In genomic region chr10:14074062-14074884, GRCh38 we compare ENCODE assay signal across 8 cellular contexts.
A peak's percentile ranks its signal among the peaks of the same experiment; 100 is the strongest.
DNase-seq lines count a peak whose midpoint lies in the region; ATAC-seq and TF ChIP-seq lines count a peak whose summit lies in the region.

No MANE protein-coding gene starts in this region.

- 81% methylated on average over 17 of the region's 17 CpGs for WGBS in smooth muscle cell (ENCODE audit: low lambda C conversion rate)

- H3K4me1 ChIP-seq in smooth muscle cell (ENCODE audit: low read depth) (no peaks in the 10 kb centered on the region), Karpas-422 (ENCODE audit: low read length) (no peaks in the 10 kb centered on the region)

- peaks cover 5% of the 10 kb centered on the region for H3K36me3 Mint-ChIP-seq in HFFc6 (ENCODE audit: low read depth)
- H3K36me3 Mint-ChIP-seq in activated T-cell treated with anti-CD3 and anti-CD28 coated beads, Interleukin-2, amount 50 U/mL, for 4 hours (ENCODE audit: insufficient read depth) = no peaks in the 10 kb centered on the region

- H3K27me3 ChIP-seq in smooth muscle cell (ENCODE audit: low read depth) = peaks cover 22% of the 10 kb centered on the region
- H3K27me3 ChIP-seq in Karpas-422 (ENCODE audit: low read length) = no peaks in the 10 kb centered on the region

- no peaks in the 10 kb centered on the region for H3K9me3 Mint-ChIP-seq in HFFc6
- peaks cover 3% of the 10 kb centered on the region for H3K9me3 Mint-ChIP-seq in activated T-cell treated with anti-CD3 and anti-CD28 coated beads, Interleukin-2, amount 50 U/mL, for 4 hours

- H3K36me3 ChIP-seq in smooth muscle cell (ENCODE audit: low read depth) (no peaks in the 10 kb centered on the region), Karpas-422 (ENCODE audit: insufficient read depth, low read length) (no peaks in the 10 kb centered on the region)

- peak; percentile 100 for DNase-seq in HFFc6
- peak; percentile 94 for DNase-seq in RWPE1 (ENCODE audit: low spot score)
- DNase-seq in Right ventricle myocardium inferior (ENCODE audit: missing footprints) = peak; percentile 88
- peak; percentile 11 for DNase-seq in smooth muscle cell (lab: John Stamatoyannopoulos, UW; ENCODE audit: unreplicated experiment)
- no peak for DNase-seq in activated T-cell treated with anti-CD3 and anti-CD28 coated beads, Interleukin-2, amount 50 U/mL, for 4 hours
- DNase-seq in stimulated activated CD4-positive, alpha-beta T cell treated with anti-CD3 and anti-CD28 coated beads, Interleukin-1b, Interleukin-23, amount 100 ng/mL, for 48 hours = no peak
- DNase-seq in Karpas-422 = no peak

- no peaks in the 10 kb centered on the region for H3K9me2 ChIP-seq in Karpas-422 (replicated peaks; ENCODE audit: insufficient read depth, low read length)

- peak overlapping the region; percentile 71 for H3K4me3 Mint-ChIP-seq in HFFc6
- H3K4me3 Mint-ChIP-seq in activated T-cell treated with anti-CD3 and anti-CD28 coated beads, Interleukin-2, amount 50 U/mL, for 4 hours = no peak overlapping the region

- CTCF ChIA-PET in RWPE1 (lab: Yijun Ruan, JAX) = interaction anchor here (0.6 kb wide), 2 partner anchors 271 to 349 kb away, joined by 3 to 4 read pairs; no protein-coding TSS in a partner anchor

- intact Hi-C loops in Right ventricle myocardium inferior (cut with DNase I) = loop anchor here (5.0 kb wide), 1 partner anchor 57 kb away; no protein-coding TSS in a partner anchor

- H3K79me2 ChIP-seq in smooth muscle cell (ENCODE audit: low read depth) = no peaks in the 10 kb centered on the region
- no peaks in the 10 kb centered on the region for H3K79me2 ChIP-seq in Karpas-422 (ENCODE audit: low read length)

- H4K20me1 ChIP-seq in smooth muscle cell (ENCODE audit: low read depth) = no peaks in the 10 kb centered on the region
- no peaks in the 10 kb centered on the region for H4K20me1 ChIP-seq in Karpas-422 (ENCODE audit: insufficient read depth, low read depth, low read length)

- no peaks in the 10 kb centered on the region for H3F3A ChIP-seq in smooth muscle cell (ENCODE audit: low read depth)

- ATAC-seq in Right ventricle myocardium inferior (peak; percentile 95), HG03095 (IDR thresholded peaks at IDR 0.05; ENCODE audit: unreplicated experiment) (no peak)
- ATAC-seq in activated T-cell treated with anti-CD3 and anti-CD28 coated beads, Interleukin-2, amount 50 U/mL, for 4 hours = no peak

- H3K27me3 Mint-ChIP-seq in HFFc6 (ENCODE audit: insufficient read depth) = 0 out of 2 replicates have a peak, but pooled peaks cover 2% of the 10 kb centered on the region
- peaks cover 5% of the 10 kb centered on the region for H3K27me3 Mint-ChIP-seq in activated T-cell treated with anti-CD3 and anti-CD28 coated beads, Interleukin-2, amount 50 U/mL, for 4 hours (ENCODE audit: low read depth)

- no peak overlapping the region for H3K9ac ChIP-seq in smooth muscle cell (ENCODE audit: low read depth)
- no peak overlapping the region for H3K9ac ChIP-seq in Karpas-422 (ENCODE audit: low read length)

- H3K27ac ChIP-seq in RWPE1 = peak overlapping the region; percentile 86
- H3K27ac ChIP-seq in smooth muscle cell (ENCODE audit: low read depth) = no peak overlapping the region
- no peak overlapping the region for H3K27ac ChIP-seq in Karpas-422 (ENCODE audit: low read length)

- POLR2A ChIA-PET in RWPE1 (lab: Yijun Ruan, JAX; ENCODE audit: low non-redundant PET) = no interaction called here

- H3K4me3 ChIP-seq in smooth muscle cell (no peak overlapping the region), Karpas-422 (ENCODE audit: low read length) (no peak overlapping the region)

- H3K27ac Mint-ChIP-seq in HFFc6 = peak overlapping the region; percentile 84

- no peak overlapping the region for H2AFZ ChIP-seq in smooth muscle cell (ENCODE audit: low read depth)
- no peak overlapping the region for H2AFZ ChIP-seq in Karpas-422 (ENCODE audit: low read length)

- H3K4me2 ChIP-seq in smooth muscle cell (no peak overlapping the region), Karpas-422 (ENCODE audit: low read depth, low read length, poor library complexity, severe bottlenecking) (no peak overlapping the region)

- peaks cover 51% of the 10 kb centered on the region for H3K4me1 Mint-ChIP-seq in HFFc6 (ENCODE audit: low read depth)
- no peaks in the 10 kb centered on the region for H3K4me1 Mint-ChIP-seq in activated T-cell treated with anti-CD3 and anti-CD28 coated beads, Interleukin-2, amount 50 U/mL, for 4 hours (ENCODE audit: low read depth)

- no peaks in the 10 kb centered on the region for H3K9me3 ChIP-seq in smooth muscle cell (replicated peaks; ENCODE audit: low read depth)
- no peaks in the 10 kb centered on the region for H3K9me3 ChIP-seq in Karpas-422 (ENCODE audit: low read length)

- TF ChIP-seq CTCF in HFFc6 (IDR thresholded peaks at IDR 0.05) (no peak), RWPE1 (conservative IDR thresholded peaks at IDR 0.05; ENCODE audit: low read depth) (no peak), smooth muscle cell (IDR thresholded peaks at IDR 0.05; ENCODE audit: borderline replicate concordance, insufficient read depth, poor library complexity, severe bottlenecking) (no peak)

Comparison
In these comparisons a context has a peak if more than half of its experiments do, and no peak if none do; other contexts are left out.
1. DNase-seq: peak in HFFc6 (single experiment), RWPE1 (single experiment), Right ventricle myocardium inferior (single experiment) and smooth muscle cell (single experiment); none in activated T-cell treated with anti-CD3 and anti-CD28 coated beads, Interleukin-2, amount 50 U/mL, for 4 hours (single experiment), stimulated activated CD4-positive, alpha-beta T cell treated with anti-CD3 and anti-CD28 coated beads, Interleukin-1b, Interleukin-23, amount 100 ng/mL, for 48 hours (single experiment) and Karpas-422 (single experiment).